Comparison of ENCODE assay signal across 24 cellular contexts in genomic region chr13:62302341-62302740, GRCh38.
"Had no signal": no experiment of that assay in that cellular context is flagged by ENCODE, and none has a peak within 500 bp of the region (broad histone marks: within the 10 kb centered on the region; RNA-seq: fewer than 3 reads in every experiment).

No MANE protein-coding gene starts in this region.

- H2AFZ ChIP-seq: neural progenitor cell had no signal

- H3K4me3 ChIP-seq: colonic mucosa, esophagus squamous epithelium, lung, mucosa of descending colon, neural progenitor cell, prostate gland, right atrium auricular region, sigmoid colon, stomach, thyroid gland had no signal

- H3K4me1 Mint-ChIP-seq: memory B cell; neural progenitor cell; stimulated activated effector memory CD8-positive, alpha-beta T cell treated with anti-CD3 and anti-CD28 coated beads, Interleukin-12 subunit alpha, Interleukin-12 subunit beta, amount 100 ng/mL, for 72 hours had no signal

- H3K4me1 ChIP-seq: colonic mucosa, esophagus squamous epithelium, prostate gland, right atrium auricular region, sigmoid colon, thyroid gland had no signal

- DNase-seq: colonic mucosa; dermis blood vessel endothelial cell; effector memory CD4-positive, alpha-beta T cell; erythroblast; esophagus squamous epithelium; kidney; mucosa of descending colon; naive B cell; sigmoid colon; stimulated activated CD4-positive, alpha-beta T cell treated with anti-CD3 and anti-CD28 coated beads, Interleukin-2, amount 100 ng/mL, for 24 hours; stimulated activated CD4-positive, alpha-beta T cell treated with anti-CD3 and anti-CD28 coated beads, Interleukin-4, amount 100 ng/mL, for 24 hours; stimulated activated naive CD4-positive, alpha-beta T cell treated with Interleukin-2 at 50 U/mL for 16 hours; stomach; thyroid gland; trophoblast cell had no signal

- H3K4me3 Mint-ChIP-seq: memory B cell; mesothelial cell of epicardium; naive B cell; natural killer cell treated with Interleukin-12 subunit alpha and Interleukin-12 subunit beta and Interleukin-15 and Interleukin-18, amount 100 ng/mL, for 72 hours; neural progenitor cell; stimulated activated effector memory CD8-positive, alpha-beta T cell treated with anti-CD3 and anti-CD28 coated beads, Interleukin-12 subunit alpha, Interleukin-12 subunit beta, amount 100 ng/mL, for 72 hours had no signal

- H3K27ac Mint-ChIP-seq: memory B cell; mesothelial cell of epicardium; naive B cell; natural killer cell treated with Interleukin-12 subunit alpha and Interleukin-12 subunit beta and Interleukin-15 and Interleukin-18, amount 100 ng/mL, for 72 hours; neural progenitor cell; stimulated activated effector memory CD8-positive, alpha-beta T cell treated with anti-CD3 and anti-CD28 coated beads, Interleukin-12 subunit alpha, Interleukin-12 subunit beta, amount 100 ng/mL, for 72 hours had no signal

- H3K36me3 ChIP-seq: colonic mucosa, esophagus squamous epithelium, neural progenitor cell, prostate gland, right atrium auricular region, sigmoid colon, stomach, thyroid gland had no signal

- H3K4me2 ChIP-seq: neural progenitor cell had no signal

- H3K9me3 Mint-ChIP-seq: neural progenitor cell had no signal

- H3K9me3 ChIP-seq: colonic mucosa, esophagus squamous epithelium, prostate gland, sigmoid colon, stomach, thyroid gland had no signal

- H3K27me3 Mint-ChIP-seq: memory B cell; naive B cell; natural killer cell treated with Interleukin-12 subunit alpha and Interleukin-12 subunit beta and Interleukin-15 and Interleukin-18, amount 100 ng/mL, for 72 hours had no signal

- H3K27me3 ChIP-seq: colonic mucosa, esophagus squamous epithelium, neural progenitor cell, right atrium auricular region, sigmoid colon, stomach, thyroid gland had no signal

- H3K9ac ChIP-seq: neural progenitor cell had no signal

- H3K36me3 Mint-ChIP-seq: memory B cell; mesothelial cell of epicardium; naive B cell; natural killer cell treated with Interleukin-12 subunit alpha and Interleukin-12 subunit beta and Interleukin-15 and Interleukin-18, amount 100 ng/mL, for 72 hours; neural progenitor cell; stimulated activated effector memory CD8-positive, alpha-beta T cell treated with anti-CD3 and anti-CD28 coated beads, Interleukin-12 subunit alpha, Interleukin-12 subunit beta, amount 100 ng/mL, for 72 hours had no signal

- H3K27ac ChIP-seq: colonic mucosa, esophagus squamous epithelium, neural progenitor cell, prostate gland, right atrium auricular region, sigmoid colon, stomach, thyroid gland had no signal

- ATAC-seq: left lobe of liver; mucosa of descending colon; natural killer cell treated with Interleukin-12 subunit alpha and Interleukin-12 subunit beta and Interleukin-15 and Interleukin-18, amount 100 ng/mL, for 72 hours; stimulated activated effector memory CD8-positive, alpha-beta T cell treated with anti-CD3 and anti-CD28 coated beads, Interleukin-12 subunit alpha, Interleukin-12 subunit beta, amount 100 ng/mL, for 72 hours had no signal
